ENCODE assay signal across 32 cellular contexts in genomic region chr1:182574156-182574555, GRCh38. TPM values are rescaled to one million over a fixed set of nuclear protein-coding genes. Genes with fewer than 3 reads are reported as not detected.
"Had no signal": no experiment of that assay in that cellular context is flagged by ENCODE, and none has a peak within 500 bp of the region (broad histone marks: within the 10 kb centered on the region; RNA-seq: fewer than 3 reads in every experiment).

No MANE protein-coding gene starts in this region.

- H3K9me3 ChIP-seq: ovary, psoas muscle, right lobe of liver, sigmoid colon, stomach, thoracic aorta, thyroid gland, tibial nerve, upper lobe of right lung, vagina had no signal

- H3K36me3 ChIP-seq: ovary, right lobe of liver had no signal

- H3K4me3 Mint-ChIP-seq: naive B cell; naive thymus-derived CD8-positive, alpha-beta T cell; natural killer cell treated with Interleukin-12 subunit alpha and Interleukin-12 subunit beta and Interleukin-15 and Interleukin-18, amount 100 ng/mL, for 72 hours; nephron progenitor cell; neural crest cell; stimulated activated effector memory CD8-positive, alpha-beta T cell treated with anti-CD3 and anti-CD28 coated beads, Interleukin-12 subunit alpha, Interleukin-12 subunit beta, amount 100 ng/mL, for 72 hours; stimulated activated naive B cell treated with anti-CD40 and anti-IgM and Interleukin-4, amounts not matched to agents 10 μg/mL and 1 μg/mL and 100 μg/mL, for 72 hours; stimulated activated naive CD8-positive, alpha-beta T cell treated with anti-CD3 and anti-CD28 coated beads, Interleukin-15, Interleukin-2, amounts not matched to agents 100 ng/mL and 50 ng/mL, for 24 hours; type B pancreatic cell had no signal

- H3K27me3 ChIP-seq: neutrophil, ovary, right lobe of liver, sigmoid colon, stomach, thyroid gland, tibial nerve, upper lobe of right lung, vagina had no signal

- H3K9ac ChIP-seq: parathyroid adenoma had no signal

- H2AFZ ChIP-seq: parathyroid adenoma had no signal

- H3K9me3 Mint-ChIP-seq: naive B cell; naive thymus-derived CD8-positive, alpha-beta T cell; natural killer cell treated with Interleukin-12 subunit alpha and Interleukin-12 subunit beta and Interleukin-15 and Interleukin-18, amount 100 ng/mL, for 72 hours; nephron progenitor cell; neural crest cell; stimulated activated effector memory CD8-positive, alpha-beta T cell treated with anti-CD3 and anti-CD28 coated beads, Interleukin-12 subunit alpha, Interleukin-12 subunit beta, amount 100 ng/mL, for 72 hours; stimulated activated naive B cell treated with anti-CD40 and anti-IgM and Interleukin-4, amounts not matched to agents 10 μg/mL and 1 μg/mL and 100 μg/mL, for 72 hours; stimulated activated naive CD8-positive, alpha-beta T cell treated with anti-CD3 and anti-CD28 coated beads, Interleukin-15, Interleukin-2, amounts not matched to agents 100 ng/mL and 50 ng/mL, for 24 hours; type B pancreatic cell had no signal

- H3K4me1 ChIP-seq: parathyroid adenoma, sigmoid colon, stomach, thyroid gland, upper lobe of right lung had no signal

- H3K4me1 Mint-ChIP-seq: nephron progenitor cell, neural crest cell had no signal

- ATAC-seq: naive thymus-derived CD8-positive, alpha-beta T cell; natural killer cell treated with Interleukin-12 subunit alpha and Interleukin-12 subunit beta and Interleukin-15 and Interleukin-18, amount 100 ng/mL, for 72 hours; psoas muscle; right cardiac atrium; right lobe of liver; stimulated activated effector memory CD8-positive, alpha-beta T cell treated with anti-CD3 and anti-CD28 coated beads, Interleukin-12 subunit alpha, Interleukin-12 subunit beta, amount 100 ng/mL, for 72 hours; stimulated activated naive B cell treated with anti-CD40 and anti-IgM and Interleukin-4, amounts not matched to agents 10 μg/mL and 1 μg/mL and 100 μg/mL, for 72 hours; upper lobe of right lung had no signal

- H3K4me3 ChIP-seq: ovary, psoas muscle, right lobe of liver, sigmoid colon, stomach, thoracic aorta, thyroid gland, tibial nerve, upper lobe of right lung, vagina had no signal

- DNase-seq: naive B cell; naive thymus-derived CD8-positive, alpha-beta T cell; nephron progenitor cell; nucleus accumbens; ovary; posterior cingulate gyrus; psoas muscle; right cardiac atrium; right lobe of liver; sigmoid colon; small intestine; stimulated activated CD4-positive, alpha-beta T cell treated with anti-CD3 and anti-CD28 coated beads, Interleukin-15, amount 100 ng/mL, for 24 hours; stimulated activated CD4-positive, alpha-beta T cell treated with anti-CD3 and anti-CD28 coated beads, Interleukin-2, amount 100 ng/mL, for 24 hours; stimulated activated CD4-positive, alpha-beta T cell treated with anti-CD3 and anti-CD28 coated beads, Interleukin-2, amount 100 ng/mL, for 48 hours; stimulated activated CD4-positive, alpha-beta T cell treated with anti-CD3 and anti-CD28 coated beads, Interleukin-4, amount 100 ng/mL, for 24 hours; stimulated activated naive B cell treated with anti-CD40 and anti-IgM and Interleukin-4, amounts not matched to agents 10 μg/mL and 1 μg/mL and 100 μg/mL, for 72 hours; stimulated activated naive CD4-positive, alpha-beta T cell treated with Interleukin-2 at 50 U/mL for 16 hours; stomach; thyroid gland; upper lobe of right lung had no signal

- H3K27me3 Mint-ChIP-seq: naive B cell; naive thymus-derived CD8-positive, alpha-beta T cell; natural killer cell treated with Interleukin-12 subunit alpha and Interleukin-12 subunit beta and Interleukin-15 and Interleukin-18, amount 100 ng/mL, for 72 hours; progenitor cell of endocrine pancreas; stimulated activated naive B cell treated with anti-CD40 and anti-IgM and Interleukin-4, amounts not matched to agents 10 μg/mL and 1 μg/mL and 100 μg/mL, for 72 hours; stimulated activated naive CD8-positive, alpha-beta T cell treated with anti-CD3 and anti-CD28 coated beads, Interleukin-15, Interleukin-2, amounts not matched to agents 100 ng/mL and 50 ng/mL, for 24 hours; type B pancreatic cell had no signal

- H3K27ac ChIP-seq: neutrophil, ovary, parathyroid adenoma, psoas muscle, right lobe of liver, sigmoid colon, stomach, thoracic aorta, thyroid gland, tibial nerve, upper lobe of right lung, vagina had no signal

- H3K27ac Mint-ChIP-seq: naive thymus-derived CD8-positive, alpha-beta T cell; natural killer cell treated with Interleukin-12 subunit alpha and Interleukin-12 subunit beta and Interleukin-15 and Interleukin-18, amount 100 ng/mL, for 72 hours; nephron progenitor cell; progenitor cell of endocrine pancreas; stimulated activated effector memory CD8-positive, alpha-beta T cell treated with anti-CD3 and anti-CD28 coated beads, Interleukin-12 subunit alpha, Interleukin-12 subunit beta, amount 100 ng/mL, for 72 hours; stimulated activated naive B cell treated with anti-CD40 and anti-IgM and Interleukin-4, amounts not matched to agents 10 μg/mL and 1 μg/mL and 100 μg/mL, for 72 hours; stimulated activated naive CD8-positive, alpha-beta T cell treated with anti-CD3 and anti-CD28 coated beads, Interleukin-15, Interleukin-2, amounts not matched to agents 100 ng/mL and 50 ng/mL, for 24 hours; type B pancreatic cell had no signal

RNA-seq across cellular contexts. Expression of gene RGS16, which starts 30.0 kb away (rescaled TPM):
- total RNA-seq: renal cortical epithelial cell had no signal
- polyA plus RNA-seq: naive thymus-derived CD8-positive, alpha-beta T cell had no signal
